Comparison of ENCODE assay signal across 22 cellular contexts in the genomic region with DNA sequence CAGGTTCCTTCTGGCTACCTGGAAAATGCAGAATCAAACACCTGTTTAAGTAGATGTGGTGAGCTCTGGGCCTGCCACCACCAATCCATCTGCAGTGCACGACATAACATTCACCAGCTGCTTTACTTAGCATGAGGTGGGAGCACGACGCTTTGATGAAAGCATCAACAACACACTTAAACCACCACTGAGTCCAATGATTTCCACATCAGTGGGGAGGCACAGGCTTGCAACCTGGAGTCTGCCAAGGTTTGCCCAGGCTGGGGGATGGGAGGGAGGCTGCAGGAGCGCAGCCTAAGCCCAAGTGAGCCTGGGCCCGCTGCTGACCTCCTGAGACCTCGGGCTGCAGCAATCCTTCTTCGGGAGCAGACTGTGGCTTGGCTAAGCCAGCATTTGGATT.
"Had no signal": no experiment of that assay in that cellular context is flagged by ENCODE, and none has a peak within 500 bp of the region (broad histone marks: within the 10 kb centered on the region; RNA-seq: fewer than 3 reads in every experiment).

No MANE protein-coding gene starts in this region.

- H3K4me3 ChIP-seq: adrenal gland, lower lobe of right lung, right atrium auricular region, smooth muscle cell had no signal

- H3K4me3 Mint-ChIP-seq: activated CD4-positive, alpha-beta memory T cell treated with anti-CD3 and anti-CD28 coated beads, Interleukin-2, amount 10 ng/mL, durations not matched to agents 7 days and 5 days; activated CD4-positive, alpha-beta T cell treated with anti-CD3 and anti-CD28 coated beads for 36 hours; activated naive CD4-positive, alpha-beta T cell treated with anti-CD3 and anti-CD28 coated beads, Interleukin-2, amount 50 U/mL, for 24 hours; activated T-cell treated with anti-CD3 and anti-CD28 coated beads, Interleukin-2, amount 50 U/mL, for 24 hours; T-cell had no signal

- FAIRE-seq: endothelial cell of umbilical vein had no signal

- ATAC-seq: activated CD4-positive, alpha-beta T cell treated with anti-CD3 and anti-CD28 coated beads for 36 hours; foreskin keratinocyte; lower lobe of right lung; stimulated activated naive CD8-positive, alpha-beta T cell treated with anti-CD3 and anti-CD28 coated beads, Interleukin-15, Interleukin-2, amounts not matched to agents 100 U/mL and 50 U/mL, for 24 hours; T-cell had no signal

- H3K27ac Mint-ChIP-seq: activated CD4-positive, alpha-beta memory T cell treated with anti-CD3 and anti-CD28 coated beads, Interleukin-2, amount 10 ng/mL, durations not matched to agents 7 days and 5 days; activated CD4-positive, alpha-beta T cell treated with anti-CD3 and anti-CD28 coated beads for 36 hours; activated naive CD4-positive, alpha-beta T cell treated with anti-CD3 and anti-CD28 coated beads, Interleukin-2, amount 50 U/mL, for 24 hours; activated T-cell treated with anti-CD3 and anti-CD28 coated beads, Interleukin-2, amount 50 U/mL, for 24 hours; T-cell had no signal

- H3K36me3 Mint-ChIP-seq: activated naive CD4-positive, alpha-beta T cell treated with anti-CD3 and anti-CD28 coated beads, Interleukin-2, amount 50 U/mL, for 24 hours; T-cell had no signal

- DNase-seq: activated CD4-positive, alpha-beta memory T cell treated with anti-CD3 and anti-CD28 coated beads, Interleukin-2, amount 10 ng/mL, durations not matched to agents 7 days and 5 days; activated CD4-positive, alpha-beta T cell treated with anti-CD3 and anti-CD28 coated beads for 36 hours; activated effector memory CD4-positive, alpha-beta T cell treated with Interleukin-2 at 50 U/mL for 16 hours; activated T-cell treated with anti-CD3 and anti-CD28 coated beads, Interleukin-2, amount 50 U/mL, for 24 hours; cortex of kidney; effector CD4-positive, alpha-beta T cell; foreskin keratinocyte; kidney glomerular epithelial cell; lower lobe of right lung; midbrain; SK-N-SH; stimulated activated CD4-positive, alpha-beta T cell treated with anti-CD3 and anti-CD28 coated beads, Interleukin-4, amount 100 ng/mL, for 4 hours; stimulated activated CD8-positive, alpha-beta memory T cell treated with anti-CD3 and anti-CD28 coated beads, Interleukin-4, amount 100 ng/mL, for 48 hours; stimulated activated naive CD8-positive, alpha-beta T cell treated with anti-CD3 and anti-CD28 coated beads, Interleukin-15, Interleukin-2, amounts not matched to agents 100 U/mL and 50 U/mL, for 24 hours; T-cell; T1000; trophoblast cell had no signal

- H3K4me1 ChIP-seq: adrenal gland, foreskin keratinocyte, right atrium auricular region had no signal

- H3K36me3 ChIP-seq: adrenal gland, lower lobe of right lung, right atrium auricular region had no signal

- H3K4me1 Mint-ChIP-seq: activated CD4-positive, alpha-beta memory T cell treated with anti-CD3 and anti-CD28 coated beads, Interleukin-2, amount 10 ng/mL, durations not matched to agents 7 days and 5 days; activated CD4-positive, alpha-beta T cell treated with anti-CD3 and anti-CD28 coated beads for 36 hours; activated naive CD4-positive, alpha-beta T cell treated with anti-CD3 and anti-CD28 coated beads, Interleukin-2, amount 50 U/mL, for 24 hours; T-cell had no signal

- H3K27me3 Mint-ChIP-seq: activated CD4-positive, alpha-beta memory T cell treated with anti-CD3 and anti-CD28 coated beads, Interleukin-2, amount 10 ng/mL, durations not matched to agents 7 days and 5 days; activated CD4-positive, alpha-beta T cell treated with anti-CD3 and anti-CD28 coated beads for 36 hours; activated naive CD4-positive, alpha-beta T cell treated with anti-CD3 and anti-CD28 coated beads, Interleukin-2, amount 50 U/mL, for 24 hours; activated T-cell treated with anti-CD3 and anti-CD28 coated beads, Interleukin-2, amount 50 U/mL, for 24 hours; T-cell had no signal

- H3K27ac ChIP-seq: adrenal gland, foreskin keratinocyte, lower lobe of right lung, right atrium auricular region had no signal

- H3K9me3 ChIP-seq: adrenal gland, lower lobe of right lung, right atrium auricular region, SK-N-SH had no signal

- H3K9me3 Mint-ChIP-seq: activated naive CD4-positive, alpha-beta T cell treated with anti-CD3 and anti-CD28 coated beads, Interleukin-2, amount 50 U/mL, for 24 hours; activated T-cell treated with anti-CD3 and anti-CD28 coated beads, Interleukin-2, amount 50 U/mL, for 24 hours had no signal

- H3K27me3 ChIP-seq: adrenal gland, foreskin keratinocyte, right atrium auricular region had no signal

- H3K9ac ChIP-seq: SK-N-SH had no signal
